8 cellular contexts compared by ENCODE assay signal in the genomic region with DNA sequence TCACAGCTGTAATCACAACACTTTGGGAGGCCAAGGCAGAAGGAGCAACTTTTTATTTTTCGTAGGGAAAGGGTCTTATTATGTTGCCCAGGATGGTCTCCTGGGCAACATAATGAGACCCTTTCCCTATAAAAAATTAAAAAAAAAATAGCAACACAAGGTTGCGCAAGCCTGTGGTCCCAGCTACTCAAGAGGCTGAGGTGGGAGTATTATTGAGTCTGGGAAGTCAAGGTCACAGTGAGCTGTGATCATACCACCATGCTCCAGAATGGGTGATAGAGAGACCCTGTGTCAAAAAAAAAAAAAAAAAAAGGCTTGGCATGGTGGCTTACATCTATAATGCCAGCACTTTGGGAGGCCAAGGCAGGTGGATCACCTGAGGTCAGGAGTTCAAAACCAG.
"Had no signal": no experiment of that assay in that cellular context is flagged by ENCODE, and none has a peak within 500 bp of the region (broad histone marks: within the 10 kb centered on the region; RNA-seq: fewer than 3 reads in every experiment).

No MANE protein-coding gene starts in this region.

- FAIRE-seq: HepG2 had no signal

- H3K9ac ChIP-seq: KMS-11 had no signal

- H3K4me3 ChIP-seq: GM23338, HAP-1 had no signal

- DNase-seq: H7, HFFc6 had no signal

- ATAC-seq: GM23338, HCT116 had no signal

- H3K4me2 ChIP-seq: GM23338, KMS-11 had no signal

- H3K27ac ChIP-seq: HL-60, KMS-11 had no signal

- H3K36me3 ChIP-seq: HAP-1 had no signal

- H2AFZ ChIP-seq: GM23338 had no signal
